ENCODE assay signal across 8 cellular contexts in the genomic region with DNA sequence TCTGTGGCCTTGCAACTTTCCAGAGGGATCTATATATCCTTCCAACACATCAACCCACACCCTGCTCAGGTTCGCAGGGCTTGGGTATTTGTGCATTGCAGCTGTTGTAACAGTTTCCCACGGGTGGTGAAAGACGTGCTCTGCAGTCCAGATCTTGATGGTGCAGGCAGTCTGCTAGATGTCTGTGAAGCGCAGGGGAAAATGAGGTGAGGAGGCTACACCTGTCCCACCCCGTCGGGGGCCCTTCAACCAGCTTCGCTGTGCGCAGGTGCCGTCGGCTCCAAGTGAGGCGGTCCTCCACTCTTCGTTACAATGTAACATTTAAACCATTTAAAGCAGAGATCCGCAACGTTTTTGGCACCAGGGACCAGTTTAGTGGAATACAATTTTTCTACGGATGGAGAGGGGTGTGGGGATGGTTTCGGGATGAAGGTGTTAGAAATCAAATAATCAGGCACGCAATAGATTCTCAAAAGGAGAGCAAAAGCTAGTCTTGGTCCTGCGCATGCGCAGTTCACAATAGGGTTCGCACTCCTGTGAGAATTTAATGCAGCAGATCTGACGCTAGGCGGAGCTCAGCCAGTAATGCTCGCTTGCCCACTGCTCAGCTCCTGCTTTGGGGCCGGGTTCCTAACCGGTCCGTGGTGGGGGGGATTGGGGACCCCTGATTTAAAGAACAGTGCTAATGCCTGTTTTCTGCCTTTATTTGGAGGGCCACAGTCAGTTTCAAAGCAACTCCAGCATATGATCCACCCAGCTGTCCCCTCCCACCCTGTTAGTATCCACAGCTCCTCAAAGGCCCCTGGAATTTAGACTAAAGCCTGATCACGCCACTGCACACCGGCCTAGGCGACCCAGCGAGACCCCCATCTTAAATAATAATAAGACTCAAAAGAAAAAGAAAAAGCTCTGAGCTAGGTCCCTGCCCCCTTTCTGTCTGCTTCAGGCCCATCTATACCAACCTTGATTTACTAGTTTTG.
DNase-seq lines count a peak whose midpoint lies in the region; ATAC-seq and TF ChIP-seq lines count a peak whose summit lies in the region.

No MANE protein-coding gene starts in this region.

- H3K27me3 ChIP-seq in BE2C: peaks cover 16% of the 10 kb centered on the region

- peak; percentile 87 for ATAC-seq in HG03442 (IDR thresholded peaks at IDR 0.05; ENCODE audit: unreplicated experiment)

- peak; percentile 82 for TF ChIP-seq CTCF in BE2C (IDR thresholded peaks at IDR 0.05; ENCODE audit: low read depth, low read length)

- DNase-seq in BE2C (peak; percentile 89), GM19240 (ENCODE audit: insufficient read length, low spot score) (peak; percentile 79), NCI-H510A (lab: John Stamatoyannopoulos, UW) (peak; percentile 43), dedifferentiated amniotic fluid mesenchymal stem cell (ENCODE audit: extremely low spot score) (peak; percentile 90), left kidney (ENCODE audit: low read depth, low spot score) (peak; percentile 94)
- peak; percentile 91 to 94 for DNase-seq in activated CD4-positive, alpha-beta T cell treated with anti-CD3 and anti-CD28 coated beads for 4 hours
- DNase-seq in stimulated activated CD4-positive, alpha-beta T cell treated with anti-CD3 and anti-CD28 coated beads, Interleukin-1b, Interleukin-23, amount 100 ng/mL, for 4 hours (ENCODE audit: low read depth in 2 of 2): peak; percentile 83 to 85

- H3K9me3 ChIP-seq in BE2C: no peaks in the 10 kb centered on the region

- H3K36me3 ChIP-seq in BE2C: no peaks in the 10 kb centered on the region

- H3K4me3 ChIP-seq in BE2C (ENCODE audit: low read depth, low read length): peak overlapping the region; percentile 44

- peaks cover 3% of the 10 kb centered on the region; the same call in 1 of the 2 replicates for H3K4me1 ChIP-seq in BE2C

Comparison
In these comparisons a context has a peak if more than half of its experiments do, and no peak if none do; other contexts are left out.
1. Peak in every context shown above with its lines: DNase-seq, ATAC-seq and H3K4me3 ChIP-seq.
2. DNase-seq: peak in every context shown above with its lines; median percentile 94 in left kidney; 92 in activated CD4-positive, alpha-beta T cell treated with anti-CD3 and anti-CD28 coated beads for 4 hours; 90 in dedifferentiated amniotic fluid mesenchymal stem cell; 89 in BE2C; 84 in stimulated activated CD4-positive, alpha-beta T cell treated with anti-CD3 and anti-CD28 coated beads, Interleukin-1b, Interleukin-23, amount 100 ng/mL, for 4 hours; 79 in GM19240; 43 in NCI-H510A.